ENCODE assay signal across 8 cellular contexts in the genomic region with DNA sequence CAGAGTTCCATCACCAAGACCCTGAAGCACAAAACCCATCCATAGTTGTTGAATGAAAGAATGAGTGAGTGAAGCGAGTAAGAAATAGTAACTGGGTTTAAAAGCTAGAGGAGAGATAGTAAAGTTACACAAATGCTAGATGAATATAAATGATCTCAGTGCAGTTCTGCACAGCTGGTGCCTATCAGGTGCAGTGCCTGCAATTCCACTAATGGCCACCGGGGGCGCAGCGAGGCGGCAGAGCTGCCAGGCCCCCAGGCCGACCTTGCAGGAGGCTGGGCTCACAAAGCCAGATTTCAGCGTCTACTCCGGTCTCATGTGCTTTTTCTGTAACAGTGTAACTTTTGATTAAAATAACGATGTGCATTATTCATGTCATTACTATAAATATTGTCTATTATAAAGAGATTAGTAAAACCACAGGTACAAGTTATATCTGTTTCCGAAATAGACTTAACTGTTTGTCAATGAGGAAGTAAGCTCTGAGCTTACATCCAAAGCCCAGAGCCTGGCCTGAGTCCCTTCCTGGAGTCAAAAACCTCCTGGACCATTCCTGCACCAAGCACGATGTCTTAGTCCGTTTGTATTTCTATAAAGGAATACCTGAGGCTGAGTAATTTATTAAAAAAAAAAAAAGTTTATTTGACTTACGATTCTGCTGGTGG.
DNase-seq lines count a peak whose midpoint lies in the region; ATAC-seq and TF ChIP-seq lines count a peak whose summit lies in the region.

No MANE protein-coding gene starts in this region.

- ATAC-seq in GM18873 (IDR thresholded peaks at IDR 0.05; ENCODE audit: low FRiP score, unreplicated experiment): no peak

- H3K4me3 ChIP-seq in coronary artery: no peak overlapping the region

- no peak overlapping the region for H3K27ac ChIP-seq in coronary artery

- DNase-seq in COLO668 (lab: John Stamatoyannopoulos, UW; ENCODE audit: unreplicated experiment) (peak; percentile 89), H4 (ENCODE audit: low spot score) (peak; percentile 59), NCI-H2196 treated with DMSO at 0.1 percent for 48 hours (lab: John Stamatoyannopoulos, UW; ENCODE audit: unreplicated experiment) (peak; percentile 57), coronary artery (ENCODE audit: low spot score) (no peak), lung microvascular endothelial cell (ENCODE audit: low read depth in 2 of 2) (peak; percentile 48 to 56)
- peak; percentile 50 to 60 for DNase-seq in activated CD4-positive, alpha-beta T cell treated with anti-CD3 and anti-CD28 coated beads, Interleukin-2, amount 50 U/mL, for 24 hours (ENCODE audit: low read depth in 1 of 2, low spot score in 1 of 2)
- DNase-seq in stimulated activated CD8-positive, alpha-beta memory T cell treated with anti-CD3 and anti-CD28 coated beads, Interleukin-15, amount 100 ng/mL, for 48 hours (ENCODE audit: low read depth in 2 of 2): peak; percentile 34 to 47

- peak; percentile 99 for TF ChIP-seq CTCF in coronary artery (IDR thresholded peaks at IDR 0.05)
